In genomic region chr4:26765515-26765914, GRCh38 we compare ENCODE assay signal across 35 cellular contexts.
DNase-seq lines count a peak whose midpoint lies in the region; ATAC-seq, FAIRE-seq and TF ChIP-seq lines count a peak whose summit lies in the region.
"Had no signal": no experiment of that assay in that cellular context is flagged by ENCODE, and none has a peak within 500 bp of the region (broad histone marks: within the 10 kb centered on the region; RNA-seq: fewer than 3 reads in every experiment).

No MANE protein-coding gene starts in this region.

- H3K4me3 Mint-ChIP-seq in astrocyte (ENCODE audit: unreplicated experiment): no peak overlapping the region
- no peak overlapping the region for H3K4me3 Mint-ChIP-seq in naive thymus-derived CD4-positive, alpha-beta T cell
- H3K4me3 Mint-ChIP-seq: activated naive CD8-positive, alpha-beta T cell treated with anti-CD3 and anti-CD28 coated beads for 36 hours; GM23338; HFFc6; IgD-negative memory B cell; naive thymus-derived CD8-positive, alpha-beta T cell; stimulated activated memory B cell treated with anti-CD40 and anti-IgM and Interleukin-4, amounts not matched to agents 10 μg/mL and 1 μg/mL and 100 μg/mL, for 72 hours; T-helper 17 cell had no signal

- FAIRE-seq in astrocyte (lab: Jason Lieb, UNC): no peak
- FAIRE-seq: D721Med, islet of Langerhans had no signal

- intact Hi-C loops in naive thymus-derived CD4-positive, alpha-beta T cell (cut with micrococcal nuclease): no loop called here
- intact Hi-C loops in testis (cut with DNase I; ENCODE audit: low total_unique reads): no loop called here
- intact Hi-C loops in stomach (cut with DNase I; ENCODE audit: low total_unique reads): no loop called here

- no peaks in the 10 kb centered on the region for H3K4me1 ChIP-seq in astrocyte (ENCODE audit: insufficient read depth, low read length)
- H3K4me1 ChIP-seq in naive thymus-derived CD4-positive, alpha-beta T cell (ENCODE audit: control insufficient read depth in 2 of 2, insufficient read depth in 2 of 2, low read length in 2 of 2): no peaks in the 10 kb centered on the region
- H3K4me1 ChIP-seq in testis: no peaks in the 10 kb centered on the region
- H3K4me1 ChIP-seq in stomach: no peaks in the 10 kb centered on the region
- H3K4me1 ChIP-seq: ascending aorta, suprapubic skin, upper lobe of right lung had no signal

- peaks cover 1% of the 10 kb centered on the region for H3K9me3 Mint-ChIP-seq in astrocyte (ENCODE audit: unreplicated experiment)
- no peaks in the 10 kb centered on the region for H3K9me3 Mint-ChIP-seq in naive thymus-derived CD4-positive, alpha-beta T cell
- H3K9me3 Mint-ChIP-seq: activated naive CD8-positive, alpha-beta T cell treated with anti-CD3 and anti-CD28 coated beads for 36 hours; HFFc6; naive thymus-derived CD8-positive, alpha-beta T cell; stimulated activated memory B cell treated with anti-CD40 and anti-IgM and Interleukin-4, amounts not matched to agents 10 μg/mL and 1 μg/mL and 100 μg/mL, for 72 hours had no signal

- H3K4me3 ChIP-seq in astrocyte (ENCODE audit: insufficient read depth, low read depth, low read length) (no peak overlapping the region), testis (no peak overlapping the region), stomach (no peak overlapping the region)
- no peak overlapping the region for H3K4me3 ChIP-seq in naive thymus-derived CD4-positive, alpha-beta T cell (ENCODE audit: low read length)
- H3K4me3 ChIP-seq: ascending aorta, cardiac muscle cell, coronary artery, GM23338, MG63, suprapubic skin, upper lobe of right lung had no signal

- 86 to 89% methylated on average over 3 of the region's 3 CpGs for WGBS in testis, 2 donors
- WGBS in stomach, 5 donors: 78 to 96% (median 90%) methylated on average over 3 of the region's 3 CpGs

- H3K4me1 Mint-ChIP-seq in astrocyte (ENCODE audit: low read depth, unreplicated experiment): peaks cover 6% of the 10 kb centered on the region
- peaks cover 0 to 6% (median 0%) of the 10 kb centered on the region in 7 donors for H3K4me1 Mint-ChIP-seq in naive thymus-derived CD4-positive, alpha-beta T cell
- H3K4me1 Mint-ChIP-seq: IgD-negative memory B cell; stimulated activated memory B cell treated with anti-CD40 and anti-IgM and Interleukin-4, amounts not matched to agents 10 μg/mL and 1 μg/mL and 100 μg/mL, for 72 hours; T-helper 17 cell had no signal

- no peak for TF ChIP-seq EP300 in stomach (IDR thresholded peaks at IDR 0.05)

- no peak overlapping the region for H3K27ac Mint-ChIP-seq in astrocyte (ENCODE audit: unreplicated experiment)
- H3K27ac Mint-ChIP-seq in naive thymus-derived CD4-positive, alpha-beta T cell: no peak overlapping the region
- H3K27ac Mint-ChIP-seq: activated naive CD8-positive, alpha-beta T cell treated with anti-CD3 and anti-CD28 coated beads for 36 hours; GM23338; HFFc6; IgD-negative memory B cell; stimulated activated memory B cell treated with anti-CD40 and anti-IgM and Interleukin-4, amounts not matched to agents 10 μg/mL and 1 μg/mL and 100 μg/mL, for 72 hours; T-helper 17 cell had no signal

- TF ChIP-seq POLR2A in testis (IDR thresholded peaks at IDR 0.05) (no peak), stomach (IDR thresholded peaks at IDR 0.05) (no peak)

- CTCF ChIA-PET in naive thymus-derived CD4-positive, alpha-beta T cell (lab: Charles Lee): no interaction called here

- H3K9ac ChIP-seq in astrocyte (ENCODE audit: low read length): no peak overlapping the region

- no peak overlapping the region for H3K4me2 ChIP-seq in astrocyte (ENCODE audit: low read length)
- H3K4me2 ChIP-seq: GM23338 had no signal

- DNase-seq in HT1080 (ENCODE audit: low read depth) (peak; percentile 35), M059J (ENCODE audit: low read depth) (peak; percentile 32), astrocyte (ENCODE audit: low read depth) (peak; percentile 52), testis (no peak), stomach (no peak)
- DNase-seq in naive thymus-derived CD4-positive, alpha-beta T cell: no peak
- DNase-seq: activated effector memory CD4-positive, alpha-beta T cell treated with anti-CD3 and anti-CD28 coated beads, Interleukin-2, amount 50 U/mL, for 16 hours; activated naive CD8-positive, alpha-beta T cell treated with anti-CD3 and anti-CD28 coated beads for 36 hours; DND-41; effector memory CD4-positive, alpha-beta T cell; glutamatergic neuron; HFFc6; left ventricle myocardium superior; MG63; naive thymus-derived CD8-positive, alpha-beta T cell; NCI-H1417; NCI-H2029 treated with DMSO at 0.1 percent for 48 hours; NCI-H526; nucleus accumbens; Right ventricle myocardium superior; stimulated activated CD4-positive, alpha-beta T cell treated with anti-CD3 and anti-CD28 coated beads, Interleukin-15, amount 100 ng/mL, for 24 hours; T-helper 17 cell; upper lobe of right lung had no signal

- H3K79me2 ChIP-seq in astrocyte (ENCODE audit: insufficient read depth, low read length): no peaks in the 10 kb centered on the region

- H2AFZ ChIP-seq in astrocyte (ENCODE audit: low read depth, low read length): no peak overlapping the region
- H2AFZ ChIP-seq: GM23338 had no signal

- TF ChIP-seq CTCF in astrocyte (IDR thresholded peaks at IDR 0.05; ENCODE audit: insufficient read depth, low read depth, low read length): no peak
- TF ChIP-seq CTCF in testis (IDR thresholded peaks at IDR 0.05): no peak
- TF ChIP-seq CTCF in stomach (IDR thresholded peaks at IDR 0.05): no peak

- peaks cover 14% of the 10 kb centered on the region for H3K36me3 Mint-ChIP-seq in astrocyte (ENCODE audit: low read depth, unreplicated experiment)
- peaks cover 3 to 27% (median 16%) of the 10 kb centered on the region in 5 donors for H3K36me3 Mint-ChIP-seq in naive thymus-derived CD4-positive, alpha-beta T cell

- H4K20me1 ChIP-seq in astrocyte (ENCODE audit: insufficient read depth, low read length): no peaks in the 10 kb centered on the region

- H3K27me3 ChIP-seq in astrocyte (ENCODE audit: insufficient read depth, low read length): no peaks in the 10 kb centered on the region
- no peaks in the 10 kb centered on the region for H3K27me3 ChIP-seq in naive thymus-derived CD4-positive, alpha-beta T cell (ENCODE audit: control insufficient read depth in 2 of 2, insufficient read depth in 2 of 2, low read length in 2 of 2)
- H3K27me3 ChIP-seq in testis: no peaks in the 10 kb centered on the region
- H3K27me3 ChIP-seq in stomach: no peaks in the 10 kb centered on the region
- H3K27me3 ChIP-seq: ascending aorta, cardiac muscle cell, MG63, suprapubic skin, upper lobe of right lung had no signal

- no peaks in the 10 kb centered on the region for H3K9me3 ChIP-seq in astrocyte (ENCODE audit: insufficient read depth, low read depth, low read length)
- H3K9me3 ChIP-seq in naive thymus-derived CD4-positive, alpha-beta T cell (ENCODE audit: control insufficient read depth in 2 of 3, low read length in 3 of 3): no peaks in the 10 kb centered on the region
- H3K9me3 ChIP-seq in testis: no peaks in the 10 kb centered on the region
- H3K9me3 ChIP-seq in stomach: no peaks in the 10 kb centered on the region
- H3K9me3 ChIP-seq: ascending aorta, MG63, suprapubic skin, upper lobe of right lung had no signal

- no peaks in the 10 kb centered on the region for H3K27me3 Mint-ChIP-seq in astrocyte (ENCODE audit: low read depth, unreplicated experiment)
- H3K27me3 Mint-ChIP-seq in naive thymus-derived CD4-positive, alpha-beta T cell: peaks cover 0 to 2% (median 0%) of the 10 kb centered on the region in 5 donors
- H3K27me3 Mint-ChIP-seq: activated naive CD8-positive, alpha-beta T cell treated with anti-CD3 and anti-CD28 coated beads for 36 hours; IgD-negative memory B cell; naive thymus-derived CD8-positive, alpha-beta T cell; progenitor cell of endocrine pancreas; stimulated activated memory B cell treated with anti-CD40 and anti-IgM and Interleukin-4, amounts not matched to agents 10 μg/mL and 1 μg/mL and 100 μg/mL, for 72 hours; T-helper 17 cell had no signal

- POLR2A ChIA-PET in naive thymus-derived CD4-positive, alpha-beta T cell (lab: Charles Lee): no interaction called here

- H3K36me3 ChIP-seq in astrocyte (ENCODE audit: insufficient read depth, low read length) (peaks cover 2% of the 10 kb centered on the region), testis (ENCODE audit: low read depth, missing control alignments) (no peaks in the 10 kb centered on the region), stomach (peaks cover 0 to 7% (median 0%) of the 10 kb centered on the region in 4 donors)
- no peaks in the 10 kb centered on the region for H3K36me3 ChIP-seq in naive thymus-derived CD4-positive, alpha-beta T cell (ENCODE audit: control insufficient read depth in 2 of 3, insufficient read depth in 3 of 3, low read length in 3 of 3)
- H3K36me3 ChIP-seq: ascending aorta, cardiac muscle cell, MG63, upper lobe of right lung had no signal

- H3K27ac ChIP-seq in astrocyte (ENCODE audit: low read depth, low read length) (no peak overlapping the region), testis (no peak overlapping the region), stomach (no peak overlapping the region)
- no peak overlapping the region for H3K27ac ChIP-seq in naive thymus-derived CD4-positive, alpha-beta T cell (ENCODE audit: low read depth, low read length)
- H3K27ac ChIP-seq: ascending aorta, cardiac muscle cell, coronary artery, epithelial cell of prostate, suprapubic skin, upper lobe of right lung had no signal

- ATAC-seq in naive thymus-derived CD4-positive, alpha-beta T cell: peak; percentile 53
- ATAC-seq in GM18498 (IDR thresholded peaks at IDR 0.05; ENCODE audit: unreplicated experiment): no peak
- ATAC-seq: GM23338; naive thymus-derived CD8-positive, alpha-beta T cell; stimulated activated memory B cell treated with anti-CD40 and anti-IgM and Interleukin-4, amounts not matched to agents 10 μg/mL and 1 μg/mL and 100 μg/mL, for 72 hours; T-helper 17 cell had no signal

Comparison
In these comparisons a context has a peak if more than half of its experiments do, and no peak if none do; other contexts are left out.
1. DNase-seq: peak in HT1080 (single experiment), M059J (single experiment) and astrocyte (single experiment); none in naive thymus-derived CD4-positive, alpha-beta T cell (0 of 9), testis (single experiment) and stomach (single experiment).